Comparison of ENCODE assay signal across 20 cellular contexts in the genomic region with DNA sequence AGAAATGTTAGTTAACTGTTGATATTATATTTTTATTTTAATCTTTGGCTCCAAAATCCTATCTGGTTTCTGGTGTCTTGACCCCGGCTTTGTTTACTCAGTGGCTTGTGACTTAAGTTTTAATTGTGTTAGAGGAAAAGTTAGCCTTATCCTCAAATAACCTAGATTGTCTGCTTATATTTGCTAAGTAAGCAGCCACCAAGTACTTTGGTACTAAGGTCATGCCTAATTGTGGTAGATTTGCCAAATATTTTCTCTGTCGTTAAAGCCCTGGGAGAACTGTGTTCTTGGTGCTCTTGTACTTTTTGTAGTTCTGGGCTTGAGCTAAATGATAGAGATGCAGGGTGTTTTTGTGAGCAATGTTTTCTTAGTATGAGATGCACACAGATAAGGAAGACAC. TPM values are rescaled to one million over a fixed set of nuclear protein-coding genes. Genes with fewer than 3 reads are reported as not detected.
"Had no signal": no experiment of that assay in that cellular context is flagged by ENCODE, and none has a peak within 500 bp of the region (broad histone marks: within the 10 kb centered on the region; RNA-seq: fewer than 3 reads in every experiment).

No MANE protein-coding gene starts in this region.

- ATAC-seq: left cardiac atrium; left lung; natural killer cell; psoas muscle; right cardiac atrium; stimulated activated effector memory CD8-positive, alpha-beta T cell treated with anti-CD3 and anti-CD28 coated beads, Interleukin-12 subunit alpha, Interleukin-12 subunit beta, amount 100 ng/mL, for 72 hours; upper lobe of right lung had no signal

- DNase-seq: hippocampal formation; kidney glomerular epithelial cell; left cardiac atrium; left lung; mesendoderm; naive B cell; natural killer cell; nephron progenitor cell; occipital lobe; psoas muscle; right cardiac atrium; sigmoid colon; small intestine; spleen; stimulated activated CD4-positive, alpha-beta T cell treated with anti-CD3 and anti-CD28 coated beads, Interleukin-4, amount 100 ng/mL, for 24 hours; stimulated activated naive CD4-positive, alpha-beta T cell; tibial artery; upper lobe of right lung had no signal

RNA-seq across cellular contexts. Expression of a gene that starts 34.8 kb away (rescaled TPM):
- total RNA-seq: natural killer cell, thoracic aorta, upper lobe of right lung had no signal
